In genomic region chr18:22307528-22307927, GRCh38 we compare ENCODE assay signal across 18 cellular contexts.
A peak's percentile ranks its signal among the peaks of the same experiment; 100 is the strongest.
DNase-seq lines count a peak whose midpoint lies in the region; ATAC-seq, FAIRE-seq and TF ChIP-seq lines count a peak whose summit lies in the region.
"Had no signal": no experiment of that assay in that cellular context is flagged by ENCODE, and none has a peak within 500 bp of the region (broad histone marks: within the 10 kb centered on the region; RNA-seq: fewer than 3 reads in every experiment).

No MANE protein-coding gene starts in this region.

- TF ChIP-seq POLR2A in GM12891 (IDR thresholded peaks at IDR 0.05; ENCODE audit: low read depth, low read length) = no peak
- TF ChIP-seq POLR2A in sigmoid colon (IDR thresholded peaks at IDR 0.05) = no peak

- ATAC-seq in left colon (peak; percentile 82), GM19395 (IDR thresholded peaks at IDR 0.05; ENCODE audit: unreplicated experiment) (no peak)
- ATAC-seq: A549 had no signal

- no peak for FAIRE-seq in GM12891 (lab: Jason Lieb, UNC)
- FAIRE-seq: A549 had no signal

- no peak overlapping the region for H3K27ac ChIP-seq in sigmoid colon
- H3K27ac ChIP-seq: A549, RWPE1 had no signal

- intact Hi-C loops in left colon (cut with DNase I, micrococcal nuclease) = no loop called here
- intact Hi-C loops in sigmoid colon (cut with DNase I) = no loop called here

- H3K27me3 ChIP-seq in sigmoid colon = no peaks in the 10 kb centered on the region

- DNase-seq in GM12891 (ENCODE audit: insufficient read length, low spot score) (no peak), NOMO-1 (lab: John Stamatoyannopoulos, UW; ENCODE audit: unreplicated experiment in 2 of 2) (peak; percentile 78 to 82), SKM-1 (lab: John Stamatoyannopoulos, UW; ENCODE audit: unreplicated experiment) (peak; percentile 77), left colon (no peak), midbrain (lab: John Stamatoyannopoulos, UW) (no peak), SHP77 treated with DMSO at 0.1 percent for 48 hours (lab: John Stamatoyannopoulos, UW) (no peak), sigmoid colon (no peak)
- DNase-seq: Calu3; CD4-positive, alpha-beta T cell; DMS79; GOT3; NCI-H1105 treated with DMSO at 0.1 percent for 48 hours; NCI-H187 treated with DMSO at 0.1 percent for 48 hours; NCI-H2171; NCI-H774 had no signal

- H3K4me1 ChIP-seq in sigmoid colon = no peaks in the 10 kb centered on the region
- H3K4me1 ChIP-seq: A549 had no signal

- H3K4me3 ChIP-seq in sigmoid colon = no peak overlapping the region
- H3K4me3 ChIP-seq: A549 had no signal

- no peaks in the 10 kb centered on the region for H3K36me3 ChIP-seq in sigmoid colon

- WGBS in sigmoid colon, 2 donors = 45 to 63% methylated on average over 2 of the region's 2 CpGs

- TF ChIP-seq CTCF in sigmoid colon (IDR thresholded peaks at IDR 0.05) = no peak

- no peak for TF ChIP-seq EP300 in sigmoid colon (IDR thresholded peaks at IDR 0.05)

- no peaks in the 10 kb centered on the region for H3K9me3 ChIP-seq in sigmoid colon
- H3K9me3 ChIP-seq: A549 had no signal

TF ChIP-seq in GM12891, 5 proteins besides CTCF, POLR2A, EP300 and RAD21:
- no peak for TF ChIP-seq POU2F2 (IDR thresholded peaks at IDR 0.05; ENCODE audit: low read depth, low read length)
- peak; percentile 54; the same call in 1 of the 2 replicates for TF ChIP-seq SPI1 (IDR thresholded peaks at IDR 0.05; ENCODE audit: low read depth, low read length)
- no peak for TF ChIP-seq PAX5 (IDR thresholded peaks at IDR 0.05; ENCODE audit: insufficient read depth, low read length, severe bottlenecking)

Comparison
In these comparisons a context has a peak if more than half of its experiments do, and no peak if none do; other contexts are left out.
1. DNase-seq: peak in NOMO-1 (2 of 2) and SKM-1 (single experiment); none in GM12891 (single experiment), left colon (0 of 2), midbrain (single experiment), SHP77 treated with DMSO at 0.1 percent for 48 hours (single experiment) and sigmoid colon (single experiment).